Comparison of ENCODE assay signal across 23 cellular contexts in the genomic region with DNA sequence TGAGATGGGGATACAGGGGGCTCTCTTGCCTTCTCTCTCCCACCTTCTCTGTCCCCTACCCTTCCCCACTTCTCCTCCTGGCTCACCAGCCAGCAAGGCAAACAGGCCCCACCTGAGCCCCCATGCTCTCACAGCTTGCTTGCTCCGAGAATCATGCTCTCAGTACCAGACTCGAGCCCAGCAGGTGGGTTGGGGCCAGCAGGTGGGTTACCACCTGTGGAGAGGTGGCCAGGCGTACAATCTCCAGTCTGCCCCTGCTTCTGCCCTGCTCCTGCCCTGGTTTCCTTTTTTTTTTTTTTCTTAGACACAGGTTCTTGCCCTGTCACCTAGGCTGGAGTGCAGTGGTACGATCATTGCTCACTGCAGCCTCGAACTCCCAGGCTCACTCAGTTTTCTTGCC.
A peak's percentile ranks its signal among the peaks of the same experiment; 100 is the strongest.
DNase-seq lines count a peak whose midpoint lies in the region; ATAC-seq, FAIRE-seq and TF ChIP-seq lines count a peak whose summit lies in the region.
"Had no signal": no experiment of that assay in that cellular context is flagged by ENCODE, and none has a peak within 500 bp of the region (broad histone marks: within the 10 kb centered on the region; RNA-seq: fewer than 3 reads in every experiment).

No MANE protein-coding gene starts in this region.

- no peak for ATAC-seq in HG03439 (IDR thresholded peaks at IDR 0.05; ENCODE audit: unreplicated experiment)

- TF ChIP-seq CTCF in HEK293 (tag by site-specific recombination; IDR thresholded peaks at IDR 0.05) (no peak), WERI-Rb-1 (IDR thresholded peaks at IDR 0.05; ENCODE audit: low read depth, low read length) (no peak), esophagus muscularis mucosa (IDR thresholded peaks at IDR 0.05) (no peak), osteocyte (IDR thresholded peaks at IDR 0.05) (no peak)

- no peak for TF ChIP-seq EP300 in esophagus muscularis mucosa (IDR thresholded peaks at IDR 0.05)

- DNase-seq in WERI-Rb-1 (peak; percentile 19), esophagus muscularis mucosa (ENCODE audit: extremely low spot score) (peak; percentile 84), osteocyte (ENCODE audit: extremely low spot score, unreplicated experiment) (peak; percentile 81), GM19239 (ENCODE audit: insufficient read length, low spot score) (no peak), MV-4-11 (lab: John Stamatoyannopoulos, UW) (no peak)
- DNase-seq: GM23248, H9, HFFc6, Karpas-422, NCI-H1092 treated with DMSO at 0.1 percent for 48 hours, NCI-H146, NCI-H1930, NCI-H2227 treated with DMSO at 0.1 percent for 48 hours, NCI-H510A, NCI-H69, RPMI8226, SHP77 treated with DMSO at 0.1 percent for 48 hours, T-helper 1 cell had no signal

- H3K27ac Mint-ChIP-seq in osteocyte (ENCODE audit: unreplicated experiment), result no peak overlapping the region
- H3K27ac Mint-ChIP-seq: B cell, HFFc6 had no signal

- no peak overlapping the region for H3K4me3 Mint-ChIP-seq in osteocyte (ENCODE audit: unreplicated experiment)
- H3K4me3 Mint-ChIP-seq: B cell, H9, HFFc6 had no signal

- H3K9me3 Mint-ChIP-seq in osteocyte (ENCODE audit: unreplicated experiment), result no peaks in the 10 kb centered on the region
- H3K9me3 Mint-ChIP-seq: HFFc6 had no signal

- H3K36me3 Mint-ChIP-seq in osteocyte (ENCODE audit: unreplicated experiment), result peaks cover 10% of the 10 kb centered on the region

- H3K4me1 Mint-ChIP-seq in osteocyte (ENCODE audit: unreplicated experiment), result peaks cover 70% of the 10 kb centered on the region

- no peaks in the 10 kb centered on the region for H3K9me3 ChIP-seq in HEK293 (ENCODE audit: control insufficient read depth, insufficient read depth, low read depth, low read length)
- peaks cover 2% of the 10 kb centered on the region for H3K9me3 ChIP-seq in WERI-Rb-1 (ENCODE audit: severe bottlenecking)
- no peaks in the 10 kb centered on the region for H3K9me3 ChIP-seq in esophagus muscularis mucosa

- no peak for FAIRE-seq in GM19239 (lab: Jason Lieb, UNC)
- FAIRE-seq: GM18507 had no signal

- no peak overlapping the region for H3K4me3 ChIP-seq in HEK293 (ENCODE audit: low read depth, low read length)
- no peak overlapping the region for H3K4me3 ChIP-seq in WERI-Rb-1 (ENCODE audit: low read depth, low read length)
- H3K4me3 ChIP-seq in esophagus muscularis mucosa, result no peak overlapping the region
- H3K4me3 ChIP-seq: GM23248 had no signal

- POLR2A ChIA-PET in HEK293 (lab: Yijun Ruan, JAX), result no interaction called here

- intact Hi-C loops in esophagus muscularis mucosa (cut with DNase I), result no loop called here

- H3K36me3 ChIP-seq in HEK293 (ENCODE audit: control insufficient read depth in 2 of 2, insufficient read depth in 1 of 2, low read length in 2 of 2) (no peaks in the 10 kb centered on the region), WERI-Rb-1 (no peaks in the 10 kb centered on the region), esophagus muscularis mucosa (no peaks in the 10 kb centered on the region)

- CTCF ChIA-PET in HEK293 (lab: Yijun Ruan, JAX), result no interaction called here

- no peaks in the 10 kb centered on the region for H3K27me3 Mint-ChIP-seq in osteocyte (ENCODE audit: unreplicated experiment)

- no peak for TF ChIP-seq POLR2A in esophagus muscularis mucosa (IDR thresholded peaks at IDR 0.05; ENCODE audit: low read depth)

- H3K27ac ChIP-seq in HEK293 (ENCODE audit: extremely low read depth, low read depth, low read length) (no peak overlapping the region), WERI-Rb-1 (no peak overlapping the region), esophagus muscularis mucosa (replicated peaks in 1 of 4) (no peak overlapping the region)
- H3K27ac ChIP-seq: GM23248, HL-60 had no signal

- no peaks in the 10 kb centered on the region for H3K4me1 ChIP-seq in HEK293 (ENCODE audit: control insufficient read depth, insufficient read depth, low read length)
- peaks cover under 1 to 9% (median 4%) of the 10 kb centered on the region in 4 donors for H3K4me1 ChIP-seq in esophagus muscularis mucosa

- no peaks in the 10 kb centered on the region for H3K27me3 ChIP-seq in WERI-Rb-1 (ENCODE audit: insufficient read depth, low read depth, severe bottlenecking)
- no peaks in the 10 kb centered on the region for H3K27me3 ChIP-seq in esophagus muscularis mucosa

- 92% methylated on average over 5 of the region's 5 CpGs for whole genome bisulfite sequencing in esophagus muscularis mucosa

TF ChIP-seq in HEK293, 187 proteins besides CTCF, POLR2A, EP300 and RAD21:
- TF ChIP-seq SCRT1 (tag by site-specific recombination; IDR thresholded peaks at IDR 0.05; ENCODE audit: borderline replicate concordance), result peak; percentile 62; the same call in 1 of the 2 replicates
- peak; percentile 80 for TF ChIP-seq ZIC2 (tag by site-specific recombination; IDR thresholded peaks at IDR 0.05)
- TF ChIP-seq, protein P1, sequence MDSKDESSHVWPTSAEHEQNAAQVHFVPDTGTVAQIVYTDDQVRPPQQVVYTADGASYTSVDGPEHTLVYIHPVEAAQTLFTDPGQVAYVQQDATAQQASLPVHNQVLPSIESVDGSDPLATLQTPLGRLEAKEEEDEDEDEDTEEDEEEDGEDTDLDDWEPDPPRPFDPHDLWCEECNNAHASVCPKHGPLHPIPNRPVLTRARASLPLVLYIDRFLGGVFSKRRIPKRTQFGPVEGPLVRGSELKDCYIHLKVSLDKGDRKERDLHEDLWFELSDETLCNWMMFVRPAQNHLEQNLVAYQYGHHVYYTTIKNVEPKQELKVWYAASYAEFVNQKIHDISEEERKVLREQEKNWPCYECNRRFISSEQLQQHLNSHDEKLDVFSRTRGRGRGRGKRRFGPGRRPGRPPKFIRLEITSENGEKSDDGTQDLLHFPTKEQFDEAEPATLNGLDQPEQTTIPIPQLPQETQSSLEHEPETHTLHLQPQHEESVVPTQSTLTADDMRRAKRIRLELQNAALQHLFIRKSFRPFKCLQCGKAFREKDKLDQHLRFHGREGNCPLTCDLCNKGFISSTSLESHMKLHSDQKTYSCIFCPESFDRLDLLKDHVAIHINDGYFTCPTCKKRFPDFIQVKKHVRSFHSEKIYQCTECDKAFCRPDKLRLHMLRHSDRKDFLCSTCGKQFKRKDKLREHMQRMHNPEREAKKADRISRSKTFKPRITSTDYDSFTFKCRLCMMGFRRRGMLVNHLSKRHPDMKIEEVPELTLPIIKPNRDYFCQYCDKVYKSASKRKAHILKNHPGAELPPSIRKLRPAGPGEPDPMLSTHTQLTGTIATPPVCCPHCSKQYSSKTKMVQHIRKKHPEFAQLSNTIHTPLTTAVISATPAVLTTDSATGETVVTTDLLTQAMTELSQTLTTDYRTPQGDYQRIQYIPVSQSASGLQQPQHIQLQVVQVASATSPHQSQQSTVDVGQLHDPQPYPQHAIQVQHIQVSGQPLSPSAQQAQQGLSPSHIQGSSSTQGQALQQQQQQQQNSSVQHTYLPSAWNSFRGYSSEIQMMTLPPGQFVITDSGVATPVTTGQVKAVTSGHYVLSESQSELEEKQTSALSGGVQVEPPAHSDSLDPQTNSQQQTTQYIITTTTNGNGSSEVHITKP (tag by site-specific recombination; IDR thresholded peaks at IDR 0.05), result no peak

Comparison
In these comparisons a context has a peak if more than half of its experiments do, and no peak if none do; other contexts are left out.
1. DNase-seq: peak in WERI-Rb-1 (single experiment), esophagus muscularis mucosa (single experiment) and osteocyte (single experiment); none in GM19239 (single experiment) and MV-4-11 (single experiment).